In genomic region chr1:9231648-9232332, GRCh38 we compare ENCODE assay signal across 15 cellular contexts. TPM values are rescaled to one million over a fixed set of nuclear protein-coding genes. Genes with fewer than 3 reads are reported as not detected.
A peak's percentile ranks its signal among the peaks of the same experiment; 100 is the strongest.
DNase-seq lines count a peak whose midpoint lies in the region; ATAC-seq, FAIRE-seq and TF ChIP-seq lines count a peak whose summit lies in the region.
"Had no signal": no experiment of that assay in that cellular context is flagged by ENCODE, and none has a peak within 500 bp of the region (broad histone marks: within the 10 kb centered on the region; RNA-seq: fewer than 3 reads in every experiment).

No MANE protein-coding gene starts in this region.

- H2AFZ ChIP-seq in SK-N-SH (ENCODE audit: low read depth) (no peak overlapping the region), astrocyte (ENCODE audit: low read depth, low read length) (peak overlapping the region; percentile 21)

- TF ChIP-seq CTCF in SK-N-SH (IDR thresholded peaks at IDR 0.05) = no peak
- no peak for TF ChIP-seq CTCF in astrocyte (IDR thresholded peaks at IDR 0.05; ENCODE audit: insufficient read depth, low read depth, low read length)
- TF ChIP-seq CTCF in uterus (IDR thresholded peaks at IDR 0.05) = no peak
- TF ChIP-seq CTCF in upper lobe of left lung (IDR thresholded peaks at IDR 0.05) = no peak

- no peak overlapping the region for H3K9ac ChIP-seq in SK-N-SH
- H3K9ac ChIP-seq in astrocyte (ENCODE audit: low read length) = peak overlapping the region; percentile 28

- no peak overlapping the region for H3K27ac ChIP-seq in SK-N-SH (ENCODE audit: low read depth in 2 of 2, low read length in 1 of 2)
- peak overlapping the region; percentile 36 for H3K27ac ChIP-seq in astrocyte (ENCODE audit: low read depth, low read length)
- peak overlapping the region; percentile 1 to 96 for H3K27ac ChIP-seq in uterus
- no peak overlapping the region for H3K27ac ChIP-seq in upper lobe of left lung
- H3K27ac ChIP-seq: upper lobe of right lung had no signal

- H3K27ac Mint-ChIP-seq in astrocyte (ENCODE audit: unreplicated experiment) = no peak overlapping the region

- H3K36me3 Mint-ChIP-seq in astrocyte (ENCODE audit: low read depth, unreplicated experiment) = peaks cover 2% of the 10 kb centered on the region

- POLR2A ChIA-PET in SK-N-SH (lab: Yijun Ruan, JAX) = no interaction called here

- H3K4me3 ChIP-seq in SK-N-SH (ENCODE audit: low read depth in 2 of 2, low read length in 1 of 2) (no peak overlapping the region), astrocyte (ENCODE audit: insufficient read depth, low read depth, low read length) (no peak overlapping the region), uterus (no peak overlapping the region), upper lobe of left lung (no peak overlapping the region)
- H3K4me3 ChIP-seq: upper lobe of right lung had no signal

- FAIRE-seq in astrocyte (lab: Jason Lieb, UNC) = peak; percentile 71
- FAIRE-seq: A204.1 had no signal

- no peak overlapping the region for H3K4me3 Mint-ChIP-seq in astrocyte (ENCODE audit: unreplicated experiment)

- H4K20me1 ChIP-seq in SK-N-SH (ENCODE audit: insufficient read depth) = no peaks in the 10 kb centered on the region
- H4K20me1 ChIP-seq in astrocyte (ENCODE audit: insufficient read depth, low read length) = no peaks in the 10 kb centered on the region

- H3K4me1 ChIP-seq in SK-N-SH (ENCODE audit: control insufficient read depth in 1 of 2, insufficient read depth in 2 of 2, low read depth in 1 of 2, low read length in 1 of 2) (peaks cover 0 to 5% of the 10 kb centered on the region in 2 experiments; a peak in 1 of 4 replicates), astrocyte (ENCODE audit: insufficient read depth, low read length) (peaks cover 14% of the 10 kb centered on the region), uterus (peaks cover 0 to 7% of the 10 kb centered on the region in 2 donors), upper lobe of left lung (peaks cover 19 to 29% (median 26%) of the 10 kb centered on the region in 4 donors)

- H3K36me3 ChIP-seq in SK-N-SH (replicated peaks in 1 of 2; ENCODE audit: control insufficient read depth in 1 of 2, insufficient read depth in 2 of 2, low read length in 1 of 2) = no peaks in the 10 kb centered on the region
- H3K36me3 ChIP-seq in astrocyte (ENCODE audit: insufficient read depth, low read length) = no peaks in the 10 kb centered on the region
- H3K36me3 ChIP-seq in uterus = no peaks in the 10 kb centered on the region
- H3K36me3 ChIP-seq in upper lobe of left lung = no peaks in the 10 kb centered on the region
- H3K36me3 ChIP-seq: upper lobe of right lung had no signal

- H3K9me3 ChIP-seq in SK-N-SH (no peaks in the 10 kb centered on the region), astrocyte (ENCODE audit: insufficient read depth, low read depth, low read length) (no peaks in the 10 kb centered on the region), uterus (no peaks in the 10 kb centered on the region), upper lobe of left lung (no peaks in the 10 kb centered on the region)
- H3K9me3 ChIP-seq: upper lobe of right lung had no signal

- H3K27me3 Mint-ChIP-seq in astrocyte (ENCODE audit: low read depth, unreplicated experiment) = no peaks in the 10 kb centered on the region

- H3K79me2 ChIP-seq in SK-N-SH (ENCODE audit: insufficient read depth) (peaks cover 16% of the 10 kb centered on the region), astrocyte (ENCODE audit: insufficient read depth, low read length) (peaks cover 17% of the 10 kb centered on the region)

- no peaks in the 10 kb centered on the region for H3K9me2 ChIP-seq in SK-N-SH

- TF ChIP-seq RAD21 in SK-N-SH (IDR thresholded peaks at IDR 0.05; ENCODE audit: low read length) = no peak

- H3K4me2 ChIP-seq in SK-N-SH (no peak overlapping the region), astrocyte (ENCODE audit: low read length) (peak overlapping the region; percentile 77)

- peaks cover 7% of the 10 kb centered on the region for H3K4me1 Mint-ChIP-seq in astrocyte (ENCODE audit: low read depth, unreplicated experiment)

- no peaks in the 10 kb centered on the region for H3K9me3 Mint-ChIP-seq in astrocyte (ENCODE audit: unreplicated experiment)

- TF ChIP-seq POLR2A in uterus (IDR thresholded peaks at IDR 0.05) (no peak), upper lobe of left lung (IDR thresholded peaks at IDR 0.05) (no peak)

- WGBS in SK-N-SH (ENCODE audit: low lambda C conversion rate) = 79% methylated on average over 13 of the region's 13 CpGs
- WGBS in upper lobe of left lung, 2 donors = 78 to 79% methylated on average over 13 of the region's 13 CpGs

- ATAC-seq in SK-N-SH treated with all-trans-retinoic acid at 6 μM for 48 hours (no peak), upper lobe of left lung (ENCODE audit: low FRiP score in 2 of 2) (no peak), GM19324 (IDR thresholded peaks at IDR 0.05; ENCODE audit: low FRiP score, unreplicated experiment) (no peak)
- ATAC-seq: left cardiac atrium, upper lobe of right lung had no signal

- DNase-seq in SK-N-SH = no peak
- peak; percentile 49 for DNase-seq in astrocyte (ENCODE audit: low read depth)
- DNase-seq in kidney glomerular epithelial cell (lab: John Stamatoyannopoulos, UW) = peak; percentile 14
- no peak for DNase-seq in uterus
- DNase-seq in upper lobe of left lung = no peak
- DNase-seq in stimulated activated CD4-positive, alpha-beta T cell treated with anti-CD3 and anti-CD28 coated beads, Interleukin-2, amount 100 ng/mL, for 48 hours = no peak
- DNase-seq: activated CD4-positive, alpha-beta T cell treated with anti-CD3 and anti-CD28 coated beads, Interleukin-2, amount 50 U/mL, for 48 hours; GDM1; GOT3; Karpas-422; left cardiac atrium; upper lobe of right lung had no signal

- intact Hi-C loops in uterus (cut with DNase I; ENCODE audit: low total_unique reads) = no loop called here

- TF ChIP-seq EP300 in SK-N-SH (IDR thresholded peaks at IDR 0.05; ENCODE audit: borderline replicate concordance in 1 of 2, low read depth in 1 of 2, low read length in 1 of 2) (no peak), upper lobe of left lung (IDR thresholded peaks at IDR 0.05) (no peak)

- no peaks in the 10 kb centered on the region for H3F3A ChIP-seq in SK-N-SH (replicated peaks; ENCODE audit: insufficient read depth)

- H3K27me3 ChIP-seq in SK-N-SH (ENCODE audit: insufficient read depth) (no peaks in the 10 kb centered on the region), astrocyte (ENCODE audit: insufficient read depth, low read length) (no peaks in the 10 kb centered on the region), uterus (no peaks in the 10 kb centered on the region), upper lobe of left lung (no peaks in the 10 kb centered on the region)
- H3K27me3 ChIP-seq: upper lobe of right lung had no signal

- CTCF ChIA-PET in SK-N-SH (lab: Yijun Ruan, JAX) = interaction anchor here (1.0 to 2.4 kb wide), 6 partner anchors 11 to 264 kb away, joined by 3 to 9 read pairs (median 4); no protein-coding TSS in a partner anchor

TF ChIP-seq in SK-N-SH, 30 proteins besides CTCF, POLR2A, EP300 and RAD21:
- TF ChIP-seq FOSL2 (IDR thresholded peaks at IDR 0.05; ENCODE audit: borderline replicate concordance, low read depth) (peak; percentile 33; the same call in 1 of the 2 replicates), NRF1 (IDR thresholded peaks at IDR 0.05; ENCODE audit: low read depth, low read length) (no peak), SMC3 (IDR thresholded peaks at IDR 0.05; ENCODE audit: low read depth, low read length) (no peak), EZH2phosphoT487 (IDR thresholded peaks at IDR 0.05; ENCODE audit: borderline replicate concordance, low read depth) (no peak)

TF ChIP-seq in SK-N-SH treated with all-trans-retinoic acid at 6 μM for 48 hours, 23 proteins besides CTCF, POLR2A, EP300 and RAD21:
- TF ChIP-seq RARB (CRISPR knock-in tag; IDR thresholded peaks at IDR 0.05) (no peak), ZNF8 (CRISPR knock-in tag; IDR thresholded peaks at IDR 0.05) (no peak)

RNA-seq across cellular contexts. Expression of gene H6PD, which starts 2.8 kb away (rescaled TPM):
- polyA plus RNA-seq in SK-N-SH (2012; rRNA removed) = 16.2 and 19.1 TPM in 2 replicates
- polyA plus RNA-seq in SK-N-SH (2012; cell fraction: cytosol; rRNA removed) = 10.0 and 13.9 TPM in 2 replicates
- polyA plus RNA-seq in SK-N-SH (2012; cell fraction: nucleus; rRNA removed) = 23.2 and 26.0 TPM in 2 replicates
- total RNA-seq in astrocyte (13.9 and 18.9 TPM in 2 replicates), uterus (100 to 1,000 TPM in 1 of 4 donors, 10 to 100 TPM in 3; 28.4 to 107 (median 49.7) TPM), upper lobe of left lung (10 to 100 TPM; 36.7 to 57.0 (median 44.5) TPM)

Comparison
In these comparisons a context has a peak if more than half of its experiments do, and no peak if none do; other contexts are left out.
1. DNase-seq: peak in astrocyte (single experiment) and kidney glomerular epithelial cell (single experiment); none in SK-N-SH (single experiment), uterus (0 of 2), upper lobe of left lung (0 of 2) and stimulated activated CD4-positive, alpha-beta T cell treated with anti-CD3 and anti-CD28 coated beads, Interleukin-2, amount 100 ng/mL, for 48 hours (0 of 2).
2. H3K27ac ChIP-seq: peak in astrocyte (single experiment) and uterus (2 of 2); none in SK-N-SH (0 of 2) and upper lobe of left lung (0 of 4).